In genomic region chr20:327041-327945, GRCh38 we compare ENCODE assay signal across 8 cellular contexts. TPM values are rescaled to one million over a fixed set of nuclear protein-coding genes. Genes with fewer than 3 reads are reported as not detected.
DNase-seq lines count a peak whose midpoint lies in the region; ATAC-seq and TF ChIP-seq lines count a peak whose summit lies in the region.

No MANE protein-coding gene starts in this region.

- CTCF ChIA-PET in CD4-positive, alpha-beta T cell (lab: Charles Lee) = no interaction called here

- peaks cover 5% of the 10 kb centered on the region for H3K36me3 Mint-ChIP-seq in CD4-positive, alpha-beta T cell (ENCODE audit: low read depth)

- no peak for TF ChIP-seq CTCF in CD4-positive, alpha-beta T cell (IDR thresholded peaks at IDR 0.05)
- no peak for TF ChIP-seq CTCF in coronary artery (IDR thresholded peaks at IDR 0.05)

- H3K4me1 Mint-ChIP-seq in CD4-positive, alpha-beta T cell (ENCODE audit: low read depth) = peaks cover 36% of the 10 kb centered on the region

- peak overlapping the region; percentile 75 for H3K27ac Mint-ChIP-seq in CD4-positive, alpha-beta T cell

- peak; percentile 59 to 81 (median 69) for DNase-seq in CD4-positive, alpha-beta T cell
- DNase-seq in NCI-H510A (lab: John Stamatoyannopoulos, UW) (peak; percentile 97), coronary artery (ENCODE audit: low spot score) (peak; percentile 87)
- DNase-seq in activated CD4-positive, alpha-beta T cell treated with anti-CD3 and anti-CD28 coated beads, Interleukin-2, amount 50 U/mL, for 1 hour = peak; percentile 72
- peak; percentile 64 to 68 for DNase-seq in stimulated activated CD4-positive, alpha-beta T cell treated with anti-CD3 and anti-CD28 coated beads, Interleukin-1b, Interleukin-23, amount 100 ng/mL, for 4 hours (ENCODE audit: low read depth in 2 of 2)

- peak overlapping the region; percentile 88 for H3K4me3 Mint-ChIP-seq in CD4-positive, alpha-beta T cell

- POLR2A ChIA-PET in CD4-positive, alpha-beta T cell (lab: Charles Lee) = interaction anchor here (7.6 kb wide), 1 partner anchor 29 kb away, joined by 114 read pairs; the partner anchor contains the start of gene ZCCHC3

- H3K9me3 Mint-ChIP-seq in CD4-positive, alpha-beta T cell = no peaks in the 10 kb centered on the region

- intact Hi-C loops in CD4-positive, alpha-beta T cell (cut with DNase I, micrococcal nuclease) = loop anchor here in 1 of 2 experiments (5.0 kb wide), 1 partner anchor 80 kb away; the partner anchor contains the start of gene RBCK1

- H3K27me3 ChIP-seq in CD4-positive, alpha-beta T cell (ENCODE audit: control insufficient read depth, insufficient read depth, low read length) = no peaks in the 10 kb centered on the region
- H3K27me3 ChIP-seq in layer of hippocampus (ENCODE audit: control insufficient read depth, insufficient read depth, low read length) = no peaks in the 10 kb centered on the region

- no peaks in the 10 kb centered on the region for H3K27me3 Mint-ChIP-seq in CD4-positive, alpha-beta T cell

- H3K9me3 ChIP-seq in CD4-positive, alpha-beta T cell (ENCODE audit: control insufficient read depth, low read length) = no peaks in the 10 kb centered on the region

- H3K4me3 ChIP-seq in coronary artery = peak overlapping the region; percentile 91

- H3K27ac ChIP-seq in CD4-positive, alpha-beta T cell (ENCODE audit: low read depth, low read length) = peak overlapping the region; percentile 64
- H3K27ac ChIP-seq in coronary artery (peak overlapping the region; percentile 81 to 94), layer of hippocampus (ENCODE audit: low read depth, low read length) (peak overlapping the region; percentile 98)

- ATAC-seq in CD4-positive, alpha-beta T cell (ENCODE audit: poor library complexity) = peak; percentile 30
- ATAC-seq in HG02610 (IDR thresholded peaks at IDR 0.05; ENCODE audit: unreplicated experiment) (peak; percentile 21), GM18511 (IDR thresholded peaks at IDR 0.05; ENCODE audit: unreplicated experiment) (no peak)

RNA-seq across cellular contexts. Expression of gene SOX12, which starts 1.9 kb away (rescaled TPM):
- total RNA-seq in CD4-positive, alpha-beta T cell = 10 to 100 TPM; 11.6 to 11.9 TPM

RNA-seq across cellular contexts. Expression of gene NRSN2, which starts 19.6 kb away (rescaled TPM):
- total RNA-seq in CD4-positive, alpha-beta T cell = 1 to 10 TPM in 1 of 2 experiments, under 1 TPM in 1; 0.69 to 1.3 TPM

RNA-seq across cellular contexts. Expression of gene ZCCHC3, which starts 29.9 kb away (rescaled TPM):
- 10 to 100 TPM; 19.3 to 19.5 TPM for total RNA-seq in CD4-positive, alpha-beta T cell

RNA-seq across cellular contexts. Expression of gene C20orf96, which starts 36.7 kb away (rescaled TPM):
- 1 to 10 TPM; 2.4 to 3.3 TPM for total RNA-seq in CD4-positive, alpha-beta T cell

RNA-seq across cellular contexts. Expression of gene TRIB3, which starts 53.3 kb away (rescaled TPM):
- total RNA-seq in CD4-positive, alpha-beta T cell = 1 to 10 TPM; 1.3 to 1.5 TPM
